ENCODE assay signal across 8 cellular contexts in the genomic region with DNA sequence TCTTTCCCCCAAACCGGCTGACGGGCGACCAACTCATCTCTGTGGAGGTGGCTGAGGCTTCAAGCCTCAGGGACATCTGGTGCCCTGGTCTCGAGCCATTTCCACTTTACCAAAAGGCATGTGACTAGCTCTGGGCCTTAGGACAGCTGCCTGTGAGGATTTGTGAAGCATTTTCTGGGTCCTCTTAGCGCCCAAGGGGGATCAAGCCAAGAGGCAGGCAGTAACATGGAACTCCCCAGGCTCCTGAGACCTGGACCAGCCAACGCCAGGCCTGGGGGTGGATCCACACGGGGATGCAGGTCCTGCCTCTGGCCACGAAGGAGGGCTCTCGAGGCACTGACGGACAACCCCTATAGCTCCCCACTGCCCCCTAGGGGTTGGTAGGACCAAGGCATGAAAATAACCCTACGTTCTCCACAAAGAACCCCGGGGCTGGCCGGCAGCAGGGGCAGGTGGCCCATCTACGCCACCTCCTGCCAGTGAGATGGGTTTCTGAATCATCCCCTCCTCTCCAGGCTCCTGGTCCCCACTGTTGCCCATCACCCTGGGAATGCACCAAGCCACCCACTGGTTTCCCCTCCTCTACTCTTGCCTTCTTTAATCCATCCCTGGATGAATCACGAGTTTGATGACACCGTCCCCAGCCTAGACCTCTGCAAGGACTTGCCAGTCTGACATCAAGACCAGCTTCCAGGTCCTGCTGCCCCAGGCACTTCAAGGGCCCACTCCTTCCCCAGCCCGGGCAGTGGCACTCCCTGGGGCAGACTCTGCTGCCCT. TPM values are rescaled to one million over a fixed set of nuclear protein-coding genes. Genes with fewer than 3 reads are reported as not detected.
DNase-seq lines count a peak whose midpoint lies in the region; ATAC-seq lines count a peak whose summit lies in the region.

No MANE protein-coding gene starts in this region.

- no peaks in the 10 kb centered on the region for H3K9me3 ChIP-seq in MG63

- no peaks in the 10 kb centered on the region for H3K9me3 Mint-ChIP-seq in activated naive CD8-positive, alpha-beta T cell treated with anti-CD3 and anti-CD28 coated beads, Interleukin-2, amount 10 ng/mL, durations not matched to agents 7 days and 5 days

- no peaks in the 10 kb centered on the region for H3K27me3 ChIP-seq in MG63

- peaks cover 5% of the 10 kb centered on the region for H3K36me3 Mint-ChIP-seq in activated naive CD8-positive, alpha-beta T cell treated with anti-CD3 and anti-CD28 coated beads, Interleukin-2, amount 10 ng/mL, durations not matched to agents 7 days and 5 days

- no peak overlapping the region for H3K4me3 Mint-ChIP-seq in activated naive CD8-positive, alpha-beta T cell treated with anti-CD3 and anti-CD28 coated beads, Interleukin-2, amount 10 ng/mL, durations not matched to agents 7 days and 5 days

- no peaks in the 10 kb centered on the region; the same call in 1 of the 2 replicates for H3K36me3 ChIP-seq in MG63

- no peak overlapping the region for H3K4me3 ChIP-seq in MG63

- POLR2A ChIA-PET in activated naive CD8-positive, alpha-beta T cell treated with anti-CD3 and anti-CD28 coated beads, Interleukin-2, amount 10 ng/mL, durations not matched to agents 7 days and 5 days (lab: Charles Lee): no interaction called here

- ATAC-seq in activated naive CD8-positive, alpha-beta T cell treated with anti-CD3 and anti-CD28 coated beads, Interleukin-2, amount 10 ng/mL, durations not matched to agents 7 days and 5 days (ENCODE audit: low read depth): no peak
- no peak for ATAC-seq in GM19324 (IDR thresholded peaks at IDR 0.05; ENCODE audit: low FRiP score, unreplicated experiment)

- H3K27ac Mint-ChIP-seq in activated naive CD8-positive, alpha-beta T cell treated with anti-CD3 and anti-CD28 coated beads, Interleukin-2, amount 10 ng/mL, durations not matched to agents 7 days and 5 days: peak overlapping the region; percentile 54

- DNase-seq in NCI-H187 treated with DMSO at 0.1 percent for 48 hours (lab: John Stamatoyannopoulos, UW): peak; percentile 3
- DNase-seq in NCI-H187 (lab: John Stamatoyannopoulos, UW): no peak
- DNase-seq in MG63: peak; percentile 26
- DNase-seq in activated naive CD8-positive, alpha-beta T cell treated with anti-CD3 and anti-CD28 coated beads, Interleukin-2, amount 10 ng/mL, durations not matched to agents 7 days and 5 days: no peak
- peak; percentile 43 for DNase-seq in hepatic stellate cell (ENCODE audit: low spot score)
- DNase-seq in stimulated activated CD8-positive, alpha-beta memory T cell treated with anti-CD3 and anti-CD28 coated beads, Interleukin-4, amount 100 ng/mL, for 48 hours: peak; percentile 63
- DNase-seq in retina: no peak

- H3K4me1 Mint-ChIP-seq in activated naive CD8-positive, alpha-beta T cell treated with anti-CD3 and anti-CD28 coated beads, Interleukin-2, amount 10 ng/mL, durations not matched to agents 7 days and 5 days: no peaks in the 10 kb centered on the region

- H3K27me3 Mint-ChIP-seq in activated naive CD8-positive, alpha-beta T cell treated with anti-CD3 and anti-CD28 coated beads, Interleukin-2, amount 10 ng/mL, durations not matched to agents 7 days and 5 days: no peaks in the 10 kb centered on the region

RNA-seq across cellular contexts. Expression of gene MYDGF, which starts 7.0 kb away (rescaled TPM):
- 161 and 252 TPM in 2 replicates for total RNA-seq in MG63 (2014; rRNA removed; shearing (Covaris generic); ENCODE audit: low replicate concordance)
- total RNA-seq in activated naive CD8-positive, alpha-beta T cell treated with anti-CD3 and anti-CD28 coated beads, Interleukin-2, amount 10 ng/mL, durations not matched to agents 7 days and 5 days: 10 to 100 TPM; 33.3 to 34.8 TPM

RNA-seq across cellular contexts. Expression of gene TNFAIP8L1, which starts 37.8 kb away (rescaled TPM):
- total RNA-seq in MG63 (2014; rRNA removed; shearing (Covaris generic); ENCODE audit: low replicate concordance): 1.2 and 1.5 TPM in 2 replicates
- total RNA-seq in activated naive CD8-positive, alpha-beta T cell treated with anti-CD3 and anti-CD28 coated beads, Interleukin-2, amount 10 ng/mL, durations not matched to agents 7 days and 5 days: 10 to 100 TPM; 18.9 to 19.5 TPM

RNA-seq across cellular contexts. Expression of gene DPP9, which starts 46.5 kb away (rescaled TPM):
- 16.1 and 17.0 TPM in 2 replicates for total RNA-seq in MG63 (2014; rRNA removed; shearing (Covaris generic); ENCODE audit: low replicate concordance)
- total RNA-seq in activated naive CD8-positive, alpha-beta T cell treated with anti-CD3 and anti-CD28 coated beads, Interleukin-2, amount 10 ng/mL, durations not matched to agents 7 days and 5 days: 10 to 100 TPM; 91.7 TPM

Comparison
In these comparisons a context has a peak if more than half of its experiments do, and no peak if none do; other contexts are left out.
1. DNase-seq: peak in NCI-H187 treated with DMSO at 0.1 percent for 48 hours (single experiment), MG63 (single experiment), hepatic stellate cell (single experiment) and stimulated activated CD8-positive, alpha-beta memory T cell treated with anti-CD3 and anti-CD28 coated beads, Interleukin-4, amount 100 ng/mL, for 48 hours (single experiment); none in NCI-H187 (0 of 2), activated naive CD8-positive, alpha-beta T cell treated with anti-CD3 and anti-CD28 coated beads, Interleukin-2, amount 10 ng/mL, durations not matched to agents 7 days and 5 days (single experiment) and retina (single experiment).